11 cellular contexts compared by ENCODE assay signal in the genomic region with DNA sequence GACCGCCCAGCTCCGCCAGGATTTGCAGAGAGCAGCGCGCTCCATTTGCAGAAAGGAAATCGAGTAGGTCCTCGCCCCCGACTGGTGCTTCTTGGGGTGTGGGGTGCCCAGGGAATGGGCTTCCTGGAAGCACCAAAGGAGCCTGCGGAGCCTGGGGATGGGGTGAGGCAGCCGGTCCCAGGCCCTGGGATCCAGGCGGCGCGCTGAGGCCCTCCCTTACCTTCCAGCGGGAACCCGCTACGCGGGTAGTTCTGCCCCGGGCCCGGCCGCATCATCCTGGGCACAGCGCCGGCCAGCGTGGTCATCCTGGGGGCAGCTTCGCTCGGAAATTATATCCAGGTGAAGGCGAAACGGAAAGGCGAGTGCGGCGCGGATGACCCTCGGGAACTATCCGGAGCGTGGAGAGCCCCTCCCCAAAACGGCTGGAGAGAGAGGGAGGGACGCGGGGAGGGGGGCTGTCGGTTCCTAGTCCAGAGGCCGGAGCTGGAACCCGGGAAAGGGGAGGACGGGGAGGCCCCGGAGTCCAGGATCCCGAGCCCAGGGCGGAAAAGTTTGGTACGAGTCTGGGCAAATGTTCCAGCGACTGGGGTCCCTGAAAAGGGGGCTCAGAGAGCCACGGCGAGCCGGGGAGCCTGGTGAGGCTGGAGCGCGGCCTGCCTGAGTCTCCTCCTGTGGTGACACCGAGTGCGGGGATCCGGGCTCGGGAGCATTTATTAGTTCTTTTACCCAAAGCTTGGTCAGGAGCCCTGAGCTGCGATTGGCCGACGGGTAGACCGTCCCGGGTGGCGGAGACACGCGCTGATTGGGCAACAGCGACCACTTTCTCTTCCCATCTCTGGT. TPM values are rescaled to one million over a fixed set of nuclear protein-coding genes. Genes with fewer than 3 reads are reported as not detected.
DNase-seq lines count a peak whose midpoint lies in the region; ATAC-seq and TF ChIP-seq lines count a peak whose summit lies in the region.
"Had no signal": no experiment of that assay in that cellular context is flagged by ENCODE, and none has a peak within 500 bp of the region (broad histone marks: within the 10 kb centered on the region; RNA-seq: fewer than 3 reads in every experiment).

Gene PAX3 (minus strand): TSS at position 688 of the 840 bp plus-strand sequence. CDS start 383 bp downstream, at position 305.

- H3K9me3 Mint-ChIP-seq in activated CD4-positive, alpha-beta T cell treated with anti-CD3 and anti-CD28 coated beads, Interleukin-2, amount 10 ng/mL, durations not matched to agents 24 days and 14 days = peaks cover 27% of the 10 kb centered on the region
- no peaks in the 10 kb centered on the region for H3K9me3 Mint-ChIP-seq in WTC11
- H3K9me3 Mint-ChIP-seq in stimulated activated memory B cell treated with anti-CD40 and anti-IgM and Interleukin-4, amounts not matched to agents 10 μg/mL and 1 μg/mL and 100 μg/mL, for 72 hours = peaks cover 9% of the 10 kb centered on the region

- H3K9ac ChIP-seq in iPS-18a (ENCODE audit: low read length) = no peak within 1 kb of the TSS

- CTCF ChIA-PET in WTC11 (lab: Charles Lee) = interaction anchor here (0.7 to 1.5 kb wide), 8 partner anchors 15 to 260 kb away, joined by 3 to 6 read pairs (median 3); no protein-coding TSS in a partner anchor

- peaks cover 100% of the 10 kb centered on the region for H3K27me3 ChIP-seq in iPS-18a (ENCODE audit: control insufficient read depth, insufficient read depth, low read length)

- ATAC-seq in WTC11 = peak; percentile 30
- no peak for ATAC-seq in stimulated activated memory B cell treated with anti-CD40 and anti-IgM and Interleukin-4, amounts not matched to agents 10 μg/mL and 1 μg/mL and 100 μg/mL, for 72 hours
- no peak for ATAC-seq in HG02840 (IDR thresholded peaks at IDR 0.05; ENCODE audit: low FRiP score, unreplicated experiment)

- peaks cover 91% of the 10 kb centered on the region for H3K27me3 Mint-ChIP-seq in activated CD4-positive, alpha-beta T cell treated with anti-CD3 and anti-CD28 coated beads, Interleukin-2, amount 10 ng/mL, durations not matched to agents 24 days and 14 days
- peaks cover 100% of the 10 kb centered on the region for H3K27me3 Mint-ChIP-seq in WTC11 (ENCODE audit: low read depth)
- H3K27me3 Mint-ChIP-seq in stimulated activated memory B cell treated with anti-CD40 and anti-IgM and Interleukin-4, amounts not matched to agents 10 μg/mL and 1 μg/mL and 100 μg/mL, for 72 hours = peaks cover 100% of the 10 kb centered on the region

- H3K4me1 ChIP-seq in iPS-18a (ENCODE audit: control insufficient read depth, low read depth, low read length) = peaks cover 27% of the 10 kb centered on the region

- intact Hi-C loops in activated CD4-positive, alpha-beta T cell treated with anti-CD3 and anti-CD28 coated beads, Interleukin-2, amount 10 ng/mL, durations not matched to agents 24 days and 14 days (cut with micrococcal nuclease) = no loop called here

- no peaks in the 10 kb centered on the region for H3K9me3 ChIP-seq in iPS-18a (ENCODE audit: control insufficient read depth, low read depth, low read length)
- H3K9me3 ChIP-seq: adrenal gland, SJSA1 had no signal

- H3K4me3 Mint-ChIP-seq in activated CD4-positive, alpha-beta T cell treated with anti-CD3 and anti-CD28 coated beads, Interleukin-2, amount 10 ng/mL, durations not matched to agents 24 days and 14 days = no peak within 1 kb of the TSS
- peak within 1 kb of the TSS; percentile 63 for H3K4me3 Mint-ChIP-seq in WTC11
- H3K4me3 Mint-ChIP-seq in stimulated activated memory B cell treated with anti-CD40 and anti-IgM and Interleukin-4, amounts not matched to agents 10 μg/mL and 1 μg/mL and 100 μg/mL, for 72 hours = peak within 1 kb of the TSS; percentile 0

- H3K27ac ChIP-seq in iPS-18a (ENCODE audit: low read length) = no peak within 1 kb of the TSS
- H3K27ac ChIP-seq: adrenal gland, SJSA1 had no signal

- H3K27ac Mint-ChIP-seq in activated CD4-positive, alpha-beta T cell treated with anti-CD3 and anti-CD28 coated beads, Interleukin-2, amount 10 ng/mL, durations not matched to agents 24 days and 14 days = peak within 1 kb of the TSS; percentile 67
- H3K27ac Mint-ChIP-seq in WTC11 = no peak within 1 kb of the TSS
- no peak within 1 kb of the TSS for H3K27ac Mint-ChIP-seq in stimulated activated memory B cell treated with anti-CD40 and anti-IgM and Interleukin-4, amounts not matched to agents 10 μg/mL and 1 μg/mL and 100 μg/mL, for 72 hours

- H3K4me3 ChIP-seq in iPS-18a (ENCODE audit: low read length) = peak within 1 kb of the TSS; percentile 47
- H3K4me3 ChIP-seq: adrenal gland, lung, SJSA1 had no signal

- no peaks in the 10 kb centered on the region for H3K36me3 ChIP-seq in iPS-18a (ENCODE audit: control insufficient read depth, low read depth, low read length)
- H3K36me3 ChIP-seq: adrenal gland, SJSA1 had no signal

- peaks cover 13% of the 10 kb centered on the region for H3K36me3 Mint-ChIP-seq in activated CD4-positive, alpha-beta T cell treated with anti-CD3 and anti-CD28 coated beads, Interleukin-2, amount 10 ng/mL, durations not matched to agents 24 days and 14 days (ENCODE audit: low read depth)
- H3K36me3 Mint-ChIP-seq in WTC11 = 0 out of 2 replicates have a peak, but pooled peaks cover 2% of the 10 kb centered on the region
- peaks cover 10% of the 10 kb centered on the region for H3K36me3 Mint-ChIP-seq in stimulated activated memory B cell treated with anti-CD40 and anti-IgM and Interleukin-4, amounts not matched to agents 10 μg/mL and 1 μg/mL and 100 μg/mL, for 72 hours

- TF ChIP-seq CTCF in WTC11 (IDR thresholded peaks at IDR 0.05) = no peak

- peak; percentile 57 for DNase-seq in activated CD4-positive, alpha-beta T cell treated with anti-CD3 and anti-CD28 coated beads, Interleukin-2, amount 10 ng/mL, durations not matched to agents 24 days and 14 days
- no peak for DNase-seq in activated CD4-positive, alpha-beta T cell treated with anti-CD3 and anti-CD28 coated beads, Interleukin-2, amount 50 U/mL, for 1 hour
- no peak for DNase-seq in WTC11 (ENCODE audit: low spot score)
- DNase-seq in SIG-M5 treated with dmso at 0.1 percent for 504 hours (lab: John Stamatoyannopoulos, UW; ENCODE audit: unreplicated experiment) = no peak
- no peak for DNase-seq in RPMI8226
- DNase-seq: adrenal gland had no signal

- H3K4me1 Mint-ChIP-seq in activated CD4-positive, alpha-beta T cell treated with anti-CD3 and anti-CD28 coated beads, Interleukin-2, amount 10 ng/mL, durations not matched to agents 24 days and 14 days = peaks cover 23% of the 10 kb centered on the region
- H3K4me1 Mint-ChIP-seq in WTC11 = peaks cover 77% of the 10 kb centered on the region
- H3K4me1 Mint-ChIP-seq in stimulated activated memory B cell treated with anti-CD40 and anti-IgM and Interleukin-4, amounts not matched to agents 10 μg/mL and 1 μg/mL and 100 μg/mL, for 72 hours = peaks cover 31% of the 10 kb centered on the region

- POLR2A ChIA-PET in WTC11 (lab: Charles Lee) = interaction anchor here (0.5 to 1.0 kb wide), 2 partner anchors 9 to 20 kb away, joined by 3 to 6 read pairs; no protein-coding TSS in a partner anchor

TF ChIP-seq in WTC11, 78 proteins besides CTCF, POLR2A, EP300 and RAD21:
- TF ChIP-seq ZNF317 (CRISPR knock-in tag; IDR thresholded peaks at IDR 0.05; ENCODE audit: borderline replicate concordance, low read depth) = no peak
- 0 out of 2 replicates have a peak, but pooled peaks have one; percentile 28 for TF ChIP-seq ZNF263 (CRISPR knock-in tag; IDR thresholded peaks at IDR 0.05; ENCODE audit: low read depth)
- 0 out of 2 replicates have a peak, but pooled peaks have one; percentile 7 for TF ChIP-seq PRDM15 (CRISPR knock-in tag; IDR thresholded peaks at IDR 0.05)

RNA-seq across cellular contexts. Expression of gene PAX3, which starts in this region (rescaled TPM):
- not detected in 2 replicates for total RNA-seq in activated CD4-positive, alpha-beta T cell treated with anti-CD3 and anti-CD28 coated beads, Interleukin-2, amount 10 ng/mL, durations not matched to agents 24 days and 14 days
- total RNA-seq in WTC11 (2021) = not detected in 3 replicates
- total RNA-seq: adrenal gland, lung had no signal

Comparison
In these comparisons a context has a peak if more than half of its experiments do, and no peak if none do; other contexts are left out.
1. Peak in DNase-seq in activated CD4-positive, alpha-beta T cell treated with anti-CD3 and anti-CD28 coated beads, Interleukin-2, amount 10 ng/mL, durations not matched to agents 24 days and 14 days; RNA of the gene not detected or under 1 TPM.
2. Peak in ATAC-seq in WTC11; RNA of the gene not detected or under 1 TPM.